ENCODE assay signal across 1 cellular context in the genomic region with DNA sequence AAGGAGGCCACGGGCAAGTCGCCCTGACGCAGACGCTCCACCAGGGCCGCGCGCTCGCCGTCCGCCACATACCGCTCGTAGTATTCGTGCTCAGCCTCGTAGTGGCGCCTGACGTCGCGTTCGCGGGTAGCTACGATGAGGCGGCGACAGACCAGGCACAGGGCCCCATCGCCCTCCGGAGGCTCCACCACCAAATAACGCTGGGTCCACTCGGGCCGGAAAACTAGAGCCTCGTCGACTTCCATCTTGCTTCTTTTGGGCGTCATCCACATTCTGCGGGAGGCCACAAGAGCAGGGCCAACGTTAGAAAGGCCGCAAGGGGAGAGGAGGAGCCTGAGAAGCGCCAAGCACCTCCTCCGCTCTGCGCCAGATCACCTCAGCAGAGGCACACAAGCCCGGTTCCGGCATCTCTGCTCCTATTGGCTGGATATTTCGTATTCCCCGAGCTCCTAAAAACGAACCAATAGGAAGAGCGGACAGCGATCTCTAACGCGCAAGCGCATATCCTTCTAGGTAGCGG.
TF ChIP-seq lines count a peak whose summit lies in the region.

A gene (minus strand): TSS at position 326 of the 520 bp plus-strand sequence. CDS start 54 bp downstream, at position 272.

TF ChIP-seq in H1, 55 proteins besides CTCF, POLR2A, EP300 and RAD21 (continued from another document):
- TF ChIP-seq KDM5A (IDR thresholded peaks at IDR 0.05; ENCODE audit: low read length) (peak; percentile 40; the same call in 1 of the 2 replicates), GTF2F1 (IDR thresholded peaks at IDR 0.05; ENCODE audit: borderline replicate concordance, low read depth, low read length) (peak; percentile 85), CREB1 (IDR thresholded peaks at IDR 0.05) (no peak), SP4 (IDR thresholded peaks at IDR 0.05; ENCODE audit: low read length) (no peak), TBP (IDR thresholded peaks at IDR 0.05; ENCODE audit: low read depth, low read length) (peak; percentile 90), EZH2 (IDR thresholded peaks at IDR 0.05; ENCODE audit: low read depth, low read length, severe bottlenecking) (no peak), CHD1 (IDR thresholded peaks at IDR 0.05; ENCODE audit: low read depth, low read length) (no peak), PHF8 (conservative IDR thresholded peaks at IDR 0.05; ENCODE audit: low read depth, low read length) (peak; percentile 92), TEAD4 (IDR thresholded peaks at IDR 0.05; ENCODE audit: low read depth, low read length) (peak; percentile 80; the same call in 1 of the 2 replicates), YY1 (IDR thresholded peaks at IDR 0.05; ENCODE audit: low read depth, low read length) (peak; percentile 88; the same call in 1 of the 2 replicates), BRCA1 (IDR thresholded peaks at IDR 0.05; ENCODE audit: low read depth, low read length) (no peak), CTBP2 (IDR thresholded peaks at IDR 0.05; ENCODE audit: borderline replicate concordance, insufficient read depth, insufficient read length, low read length) (no peak), SIN3A (conservative IDR thresholded peaks at IDR 0.05 in 1 of 2, IDR thresholded peaks at IDR 0.05 in 1 of 2; ENCODE audit: low read depth in 1 of 2, low read length in 2 of 2) (peak; percentile 73 to 78; a peak in 1 of 4 replicates), KDM1A (IDR thresholded peaks at IDR 0.05; ENCODE audit: borderline replicate concordance, low read length) (no peak), RNF2 (IDR thresholded peaks at IDR 0.05; ENCODE audit: borderline replicate concordance, low read depth, low read length, missing control alignments, poor library complexity, severe bottlenecking) (no peak), POLR2AphosphoS5 (IDR thresholded peaks at IDR 0.05; ENCODE audit: low read depth, low read length) (peak; percentile 85), POU5F1 (IDR thresholded peaks at IDR 0.05; ENCODE audit: low read depth, low read length) (no peak), HDAC2 (IDR thresholded peaks at IDR 0.05; ENCODE audit: borderline replicate concordance in 1 of 2, low read depth in 2 of 2, low read length in 2 of 2) (no peak), TAF7 (optimal IDR thresholded peaks at IDR 0.05; ENCODE audit: borderline replicate concordance, low read depth, low read length) (peak; percentile 94), BACH1 (IDR thresholded peaks at IDR 0.05; ENCODE audit: low read length) (no peak), TAF1 (IDR thresholded peaks at IDR 0.05; ENCODE audit: low read depth, low read length) (peak; percentile 88), JUND (IDR thresholded peaks at IDR 0.05; ENCODE audit: low read length) (no peak; the same call in 1 of the 2 replicates), ASH2L (IDR thresholded peaks at IDR 0.05; ENCODE audit: low read length) (peak; percentile 80), SIRT6 (IDR thresholded peaks at IDR 0.05; ENCODE audit: low read length) (no peak)
